ENCODE assay signal across 8 cellular contexts in genomic region chr2:98508690-98509054, GRCh38.
DNase-seq lines count a peak whose midpoint lies in the region; ATAC-seq and TF ChIP-seq lines count a peak whose summit lies in the region.

No MANE protein-coding gene starts in this region.

- peaks cover 5 to 56% of the 10 kb centered on the region in 2 donors for H3K4me1 ChIP-seq in right atrium auricular region

- no peaks in the 10 kb centered on the region for H3K27me3 ChIP-seq in right atrium auricular region

- H3K36me3 ChIP-seq in right atrium auricular region, result no peaks in the 10 kb centered on the region

- peaks cover 89% of the 10 kb centered on the region for H3K4me1 Mint-ChIP-seq in activated T-cell treated with anti-CD3 and anti-CD28 coated beads, Interleukin-2, amount 50 U/mL, for 4 hours (ENCODE audit: low read depth)

- H3K27ac ChIP-seq in right atrium auricular region, result peak overlapping the region; percentile 49 to 67

- peak; percentile 83 to 85 for ATAC-seq in activated T-cell treated with anti-CD3 and anti-CD28 coated beads, Interleukin-2, amount 50 U/mL, for 4 hours
- ATAC-seq in GM19467 (IDR thresholded peaks at IDR 0.05; ENCODE audit: unreplicated experiment), result no peak

- no peaks in the 10 kb centered on the region for H3K27me3 Mint-ChIP-seq in activated T-cell treated with anti-CD3 and anti-CD28 coated beads, Interleukin-2, amount 50 U/mL, for 4 hours (ENCODE audit: low read depth)

- peak overlapping the region; percentile 2 for H3K4me3 Mint-ChIP-seq in activated T-cell treated with anti-CD3 and anti-CD28 coated beads, Interleukin-2, amount 50 U/mL, for 4 hours

- peak; percentile 35 for DNase-seq in NCI-H510A (lab: John Stamatoyannopoulos, UW)
- DNase-seq in activated T-cell treated with anti-CD3 and anti-CD28 coated beads, Interleukin-2, amount 50 U/mL, for 4 hours, result peak; percentile 34
- DNase-seq in right atrium auricular region (ENCODE audit: low spot score), result peak; percentile 94
- DNase-seq in stimulated activated CD4-positive, alpha-beta T cell treated with anti-CD3 and anti-CD28 coated beads, TNF-alpha, amount 100 ng/mL, for 24 hours (ENCODE audit: low read depth in 3 of 3), result peak; percentile 38 to 69 (median 63)
- no peak for DNase-seq in cerebellar cortex (ENCODE audit: low spot score)
- DNase-seq in mesenteric fat pad (ENCODE audit: low spot score), result no peak
- no peak for DNase-seq in NCI-H82 treated with DMSO at 0.1 percent for 48 hours (lab: John Stamatoyannopoulos, UW; ENCODE audit: unreplicated experiment)

- H3K9me3 Mint-ChIP-seq in activated T-cell treated with anti-CD3 and anti-CD28 coated beads, Interleukin-2, amount 50 U/mL, for 4 hours, result no peaks in the 10 kb centered on the region

- no peak for TF ChIP-seq CTCF in right atrium auricular region (IDR thresholded peaks at IDR 0.05)

- H3K9me3 ChIP-seq in right atrium auricular region, result no peaks in the 10 kb centered on the region

- H3K36me3 Mint-ChIP-seq in activated T-cell treated with anti-CD3 and anti-CD28 coated beads, Interleukin-2, amount 50 U/mL, for 4 hours (ENCODE audit: insufficient read depth), result peaks cover 15% of the 10 kb centered on the region

- H3K4me3 ChIP-seq in right atrium auricular region, result no peak overlapping the region

Comparison
In these comparisons a context has a peak if more than half of its experiments do, and no peak if none do; other contexts are left out.
1. DNase-seq: peak in NCI-H510A (single experiment), activated T-cell treated with anti-CD3 and anti-CD28 coated beads, Interleukin-2, amount 50 U/mL, for 4 hours (single experiment), right atrium auricular region (single experiment) and stimulated activated CD4-positive, alpha-beta T cell treated with anti-CD3 and anti-CD28 coated beads, TNF-alpha, amount 100 ng/mL, for 24 hours (3 of 3); none in cerebellar cortex (single experiment), mesenteric fat pad (single experiment) and NCI-H82 treated with DMSO at 0.1 percent for 48 hours (single experiment).